Comparison of ENCODE assay signal across 19 cellular contexts in genomic region chr12:90100619-90101018, GRCh38.
"Had no signal": no experiment of that assay in that cellular context is flagged by ENCODE, and none has a peak within 500 bp of the region (broad histone marks: within the 10 kb centered on the region; RNA-seq: fewer than 3 reads in every experiment).

No MANE protein-coding gene starts in this region.

- H3K4me3 Mint-ChIP-seq: activated CD4-positive, alpha-beta T cell treated with anti-CD3 and anti-CD28 coated beads, Interleukin-2, amount 10 ng/mL, durations not matched to agents 24 days and 14 days; activated naive CD4-positive, alpha-beta T cell treated with anti-CD3 and anti-CD28 coated beads for 36 hours; natural killer cell; stimulated activated naive CD8-positive, alpha-beta T cell treated with anti-CD3 and anti-CD28 coated beads, Interleukin-15, Interleukin-2, amounts not matched to agents 100 ng/mL and 50 ng/mL, for 24 hours; T-helper 1 cell treated with Interleukin-12 subunit alpha and Interleukin-12 subunit beta and Interleukin-4 antibody, amounts not matched to agents 30 μg/mL and 1 μg/mL, for 36 hours; WTC11 had no signal

- H3K4me3 ChIP-seq: adrenal gland, mucosa of descending colon, psoas muscle, right lobe of liver had no signal

- H3K9me3 Mint-ChIP-seq: activated CD4-positive, alpha-beta T cell treated with anti-CD3 and anti-CD28 coated beads, Interleukin-2, amount 10 ng/mL, durations not matched to agents 24 days and 14 days; activated naive CD4-positive, alpha-beta T cell treated with anti-CD3 and anti-CD28 coated beads for 36 hours; natural killer cell; stimulated activated naive CD8-positive, alpha-beta T cell treated with anti-CD3 and anti-CD28 coated beads, Interleukin-15, Interleukin-2, amounts not matched to agents 100 ng/mL and 50 ng/mL, for 24 hours; T-helper 1 cell treated with Interleukin-12 subunit alpha and Interleukin-12 subunit beta and Interleukin-4 antibody, amounts not matched to agents 30 μg/mL and 1 μg/mL, for 36 hours; WTC11 had no signal

- DNase-seq: activated CD4-positive, alpha-beta T cell treated with anti-CD3 and anti-CD28 coated beads, Interleukin-2, amount 10 ng/mL, durations not matched to agents 24 days and 14 days; activated CD8-positive, alpha-beta memory T cell treated with anti-CD3 and anti-CD28 coated beads for 24 hours; activated naive CD4-positive, alpha-beta T cell treated with anti-CD3 and anti-CD28 coated beads for 36 hours; adrenal gland; central memory CD4-positive, alpha-beta T cell; cortex of kidney; effector memory CD4-positive, alpha-beta T cell; foreskin melanocyte; head of caudate nucleus; left colon; mucosa of descending colon; natural killer cell; occipital lobe; psoas muscle; right lobe of liver; stimulated activated CD4-positive, alpha-beta T cell treated with anti-CD3 and anti-CD28 coated beads, Interleukin-2, amount 100 ng/mL, for 24 hours had no signal

- H3K36me3 Mint-ChIP-seq: natural killer cell, WTC11 had no signal

- H3K27me3 Mint-ChIP-seq: stimulated activated naive CD8-positive, alpha-beta T cell treated with anti-CD3 and anti-CD28 coated beads, Interleukin-15, Interleukin-2, amounts not matched to agents 100 ng/mL and 50 ng/mL, for 24 hours had no signal

- ATAC-seq: mucosa of descending colon, natural killer cell, psoas muscle, right lobe of liver, WTC11 had no signal

- H3K27ac Mint-ChIP-seq: activated CD4-positive, alpha-beta T cell treated with anti-CD3 and anti-CD28 coated beads, Interleukin-2, amount 10 ng/mL, durations not matched to agents 24 days and 14 days; activated naive CD4-positive, alpha-beta T cell treated with anti-CD3 and anti-CD28 coated beads for 36 hours; natural killer cell; stimulated activated naive CD8-positive, alpha-beta T cell treated with anti-CD3 and anti-CD28 coated beads, Interleukin-15, Interleukin-2, amounts not matched to agents 100 ng/mL and 50 ng/mL, for 24 hours; T-helper 1 cell treated with Interleukin-12 subunit alpha and Interleukin-12 subunit beta and Interleukin-4 antibody, amounts not matched to agents 30 μg/mL and 1 μg/mL, for 36 hours; WTC11 had no signal
